1 cellular context compared by ENCODE assay signal in the genomic region with DNA sequence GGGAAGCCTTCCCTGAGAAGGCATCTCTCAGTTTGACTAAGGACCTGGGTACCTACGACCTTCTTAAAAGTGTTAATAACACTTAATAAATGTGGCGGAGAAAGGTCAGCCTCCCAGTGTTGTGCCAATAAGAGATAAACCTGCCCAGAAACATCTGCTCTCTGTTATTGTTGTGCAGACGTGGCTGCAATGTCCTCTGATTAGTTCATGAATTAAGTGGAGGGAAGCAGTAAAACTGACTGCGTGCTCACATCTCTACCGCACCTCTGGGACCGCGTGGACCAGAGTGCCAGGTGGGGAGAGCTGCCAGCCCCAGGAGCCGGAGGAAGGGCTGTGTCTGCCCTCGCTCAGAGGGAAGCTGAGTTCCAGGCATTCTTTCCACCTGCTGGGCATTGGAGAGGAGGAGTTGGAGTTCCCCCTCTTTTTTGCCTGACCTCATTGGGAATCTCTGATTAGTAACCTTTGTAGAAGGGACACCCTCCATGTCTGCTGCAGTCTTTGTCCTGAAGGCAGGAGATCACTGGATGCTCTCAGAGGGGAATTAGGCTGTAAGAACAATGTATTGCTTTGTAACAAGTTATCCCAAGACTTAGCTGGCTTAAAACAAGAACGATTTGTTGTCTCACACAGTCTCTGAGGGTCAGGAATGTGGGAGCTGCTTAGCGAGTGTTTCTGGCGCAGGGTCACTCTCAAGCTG.
A peak's percentile ranks its signal among the peaks of the same experiment; 100 is the strongest.
TF ChIP-seq lines count a peak whose summit lies in the region.

No MANE protein-coding gene starts in this region.

TF ChIP-seq in H1, 55 proteins besides CTCF, POLR2A, EP300 and RAD21 (continued from another document):
- TF ChIP-seq, protein P1, sequence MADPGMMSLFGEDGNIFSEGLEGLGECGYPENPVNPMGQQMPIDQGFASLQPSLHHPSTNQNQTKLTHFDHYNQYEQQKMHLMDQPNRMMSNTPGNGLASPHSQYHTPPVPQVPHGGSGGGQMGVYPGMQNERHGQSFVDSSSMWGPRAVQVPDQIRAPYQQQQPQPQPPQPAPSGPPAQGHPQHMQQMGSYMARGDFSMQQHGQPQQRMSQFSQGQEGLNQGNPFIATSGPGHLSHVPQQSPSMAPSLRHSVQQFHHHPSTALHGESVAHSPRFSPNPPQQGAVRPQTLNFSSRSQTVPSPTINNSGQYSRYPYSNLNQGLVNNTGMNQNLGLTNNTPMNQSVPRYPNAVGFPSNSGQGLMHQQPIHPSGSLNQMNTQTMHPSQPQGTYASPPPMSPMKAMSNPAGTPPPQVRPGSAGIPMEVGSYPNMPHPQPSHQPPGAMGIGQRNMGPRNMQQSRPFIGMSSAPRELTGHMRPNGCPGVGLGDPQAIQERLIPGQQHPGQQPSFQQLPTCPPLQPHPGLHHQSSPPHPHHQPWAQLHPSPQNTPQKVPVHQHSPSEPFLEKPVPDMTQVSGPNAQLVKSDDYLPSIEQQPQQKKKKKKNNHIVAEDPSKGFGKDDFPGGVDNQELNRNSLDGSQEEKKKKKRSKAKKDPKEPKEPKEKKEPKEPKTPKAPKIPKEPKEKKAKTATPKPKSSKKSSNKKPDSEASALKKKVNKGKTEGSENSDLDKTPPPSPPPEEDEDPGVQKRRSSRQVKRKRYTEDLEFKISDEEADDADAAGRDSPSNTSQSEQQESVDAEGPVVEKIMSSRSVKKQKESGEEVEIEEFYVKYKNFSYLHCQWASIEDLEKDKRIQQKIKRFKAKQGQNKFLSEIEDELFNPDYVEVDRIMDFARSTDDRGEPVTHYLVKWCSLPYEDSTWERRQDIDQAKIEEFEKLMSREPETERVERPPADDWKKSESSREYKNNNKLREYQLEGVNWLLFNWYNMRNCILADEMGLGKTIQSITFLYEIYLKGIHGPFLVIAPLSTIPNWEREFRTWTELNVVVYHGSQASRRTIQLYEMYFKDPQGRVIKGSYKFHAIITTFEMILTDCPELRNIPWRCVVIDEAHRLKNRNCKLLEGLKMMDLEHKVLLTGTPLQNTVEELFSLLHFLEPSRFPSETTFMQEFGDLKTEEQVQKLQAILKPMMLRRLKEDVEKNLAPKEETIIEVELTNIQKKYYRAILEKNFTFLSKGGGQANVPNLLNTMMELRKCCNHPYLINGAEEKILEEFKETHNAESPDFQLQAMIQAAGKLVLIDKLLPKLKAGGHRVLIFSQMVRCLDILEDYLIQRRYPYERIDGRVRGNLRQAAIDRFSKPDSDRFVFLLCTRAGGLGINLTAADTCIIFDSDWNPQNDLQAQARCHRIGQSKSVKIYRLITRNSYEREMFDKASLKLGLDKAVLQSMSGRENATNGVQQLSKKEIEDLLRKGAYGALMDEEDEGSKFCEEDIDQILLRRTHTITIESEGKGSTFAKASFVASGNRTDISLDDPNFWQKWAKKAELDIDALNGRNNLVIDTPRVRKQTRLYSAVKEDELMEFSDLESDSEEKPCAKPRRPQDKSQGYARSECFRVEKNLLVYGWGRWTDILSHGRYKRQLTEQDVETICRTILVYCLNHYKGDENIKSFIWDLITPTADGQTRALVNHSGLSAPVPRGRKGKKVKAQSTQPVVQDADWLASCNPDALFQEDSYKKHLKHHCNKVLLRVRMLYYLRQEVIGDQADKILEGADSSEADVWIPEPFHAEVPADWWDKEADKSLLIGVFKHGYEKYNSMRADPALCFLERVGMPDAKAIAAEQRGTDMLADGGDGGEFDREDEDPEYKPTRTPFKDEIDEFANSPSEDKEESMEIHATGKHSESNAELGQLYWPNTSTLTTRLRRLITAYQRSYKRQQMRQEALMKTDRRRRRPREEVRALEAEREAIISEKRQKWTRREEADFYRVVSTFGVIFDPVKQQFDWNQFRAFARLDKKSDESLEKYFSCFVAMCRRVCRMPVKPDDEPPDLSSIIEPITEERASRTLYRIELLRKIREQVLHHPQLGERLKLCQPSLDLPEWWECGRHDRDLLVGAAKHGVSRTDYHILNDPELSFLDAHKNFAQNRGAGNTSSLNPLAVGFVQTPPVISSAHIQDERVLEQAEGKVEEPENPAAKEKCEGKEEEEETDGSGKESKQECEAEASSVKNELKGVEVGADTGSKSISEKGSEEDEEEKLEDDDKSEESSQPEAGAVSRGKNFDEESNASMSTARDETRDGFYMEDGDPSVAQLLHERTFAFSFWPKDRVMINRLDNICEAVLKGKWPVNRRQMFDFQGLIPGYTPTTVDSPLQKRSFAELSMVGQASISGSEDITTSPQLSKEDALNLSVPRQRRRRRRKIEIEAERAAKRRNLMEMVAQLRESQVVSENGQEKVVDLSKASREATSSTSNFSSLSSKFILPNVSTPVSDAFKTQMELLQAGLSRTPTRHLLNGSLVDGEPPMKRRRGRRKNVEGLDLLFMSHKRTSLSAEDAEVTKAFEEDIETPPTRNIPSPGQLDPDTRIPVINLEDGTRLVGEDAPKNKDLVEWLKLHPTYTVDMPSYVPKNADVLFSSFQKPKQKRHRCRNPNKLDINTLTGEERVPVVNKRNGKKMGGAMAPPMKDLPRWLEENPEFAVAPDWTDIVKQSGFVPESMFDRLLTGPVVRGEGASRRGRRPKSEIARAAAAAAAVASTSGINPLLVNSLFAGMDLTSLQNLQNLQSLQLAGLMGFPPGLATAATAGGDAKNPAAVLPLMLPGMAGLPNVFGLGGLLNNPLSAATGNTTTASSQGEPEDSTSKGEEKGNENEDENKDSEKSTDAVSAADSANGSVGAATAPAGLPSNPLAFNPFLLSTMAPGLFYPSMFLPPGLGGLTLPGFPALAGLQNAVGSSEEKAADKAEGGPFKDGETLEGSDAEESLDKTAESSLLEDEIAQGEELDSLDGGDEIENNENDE (IDR thresholded peaks at IDR 0.05; ENCODE audit: insufficient replicate concordance, low read length) = no peak
- TF ChIP-seq, protein P2, sequence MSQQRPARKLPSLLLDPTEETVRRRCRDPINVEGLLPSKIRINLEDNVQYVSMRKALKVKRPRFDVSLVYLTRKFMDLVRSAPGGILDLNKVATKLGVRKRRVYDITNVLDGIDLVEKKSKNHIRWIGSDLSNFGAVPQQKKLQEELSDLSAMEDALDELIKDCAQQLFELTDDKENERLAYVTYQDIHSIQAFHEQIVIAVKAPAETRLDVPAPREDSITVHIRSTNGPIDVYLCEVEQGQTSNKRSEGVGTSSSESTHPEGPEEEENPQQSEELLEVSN (IDR thresholded peaks at IDR 0.05) = peak; percentile 89
- TF ChIP-seq RNF2 (IDR thresholded peaks at IDR 0.05; ENCODE audit: borderline replicate concordance, low read depth, low read length, missing control alignments, poor library complexity, severe bottlenecking) (no peak), JUND (IDR thresholded peaks at IDR 0.05; ENCODE audit: low read length) (no peak), KDM5A (IDR thresholded peaks at IDR 0.05; ENCODE audit: low read length) (no peak), RXRA (IDR thresholded peaks at IDR 0.05; ENCODE audit: insufficient read depth, low read depth, low read length) (no peak), SIRT6 (IDR thresholded peaks at IDR 0.05; ENCODE audit: low read length) (no peak), EZH2 (IDR thresholded peaks at IDR 0.05; ENCODE audit: low read depth, low read length, severe bottlenecking) (no peak), BACH1 (IDR thresholded peaks at IDR 0.05; ENCODE audit: low read length) (no peak), GTF2F1 (IDR thresholded peaks at IDR 0.05; ENCODE audit: borderline replicate concordance, low read depth, low read length) (no peak), TCF12 (IDR thresholded peaks at IDR 0.05; ENCODE audit: low read depth, low read length) (0 out of 2 replicates have a peak, but pooled peaks have one; percentile 62), POU5F1 (IDR thresholded peaks at IDR 0.05; ENCODE audit: low read depth, low read length) (no peak), EGR1 (IDR thresholded peaks at IDR 0.05; ENCODE audit: borderline replicate concordance, low read depth, low read length) (no peak), TAF1 (IDR thresholded peaks at IDR 0.05; ENCODE audit: low read depth, low read length) (0 out of 2 replicates have a peak, but pooled peaks have one; percentile 18), ZNF274 (IDR thresholded peaks at IDR 0.05; ENCODE audit: borderline replicate concordance, extremely low read depth, low read length) (no peak), GABPA (IDR thresholded peaks at IDR 0.05; ENCODE audit: borderline replicate concordance, insufficient read depth, low read length) (no peak), TEAD4 (IDR thresholded peaks at IDR 0.05; ENCODE audit: low read depth, low read length) (peak; percentile 91), SP1 (IDR thresholded peaks at IDR 0.05; ENCODE audit: low read depth, low read length) (0 out of 2 replicates have a peak, but pooled peaks have one; percentile 29), SIX5 (IDR thresholded peaks at IDR 0.05; ENCODE audit: low read depth, low read length) (no peak), SIN3A (conservative IDR thresholded peaks at IDR 0.05 in 1 of 2, IDR thresholded peaks at IDR 0.05 in 1 of 2; ENCODE audit: low read depth in 1 of 2, low read length in 2 of 2) (no peak), SAP30 (IDR thresholded peaks at IDR 0.05; ENCODE audit: insufficient read depth, insufficient replicate concordance, low read length) (no peak), HDAC6 (IDR thresholded peaks at IDR 0.05; ENCODE audit: low read depth, low read length) (no peak), CBX5 (IDR thresholded peaks at IDR 0.05; ENCODE audit: low read depth, low read length) (no peak), ASH2L (IDR thresholded peaks at IDR 0.05; ENCODE audit: low read length) (peak; percentile 45), MAFK (IDR thresholded peaks at IDR 0.05; ENCODE audit: low read depth, low read length) (no peak), SUZ12 (IDR thresholded peaks at IDR 0.05; ENCODE audit: low read length) (no peak)
